Comparison of ENCODE assay signal across 8 cellular contexts in the genomic region with DNA sequence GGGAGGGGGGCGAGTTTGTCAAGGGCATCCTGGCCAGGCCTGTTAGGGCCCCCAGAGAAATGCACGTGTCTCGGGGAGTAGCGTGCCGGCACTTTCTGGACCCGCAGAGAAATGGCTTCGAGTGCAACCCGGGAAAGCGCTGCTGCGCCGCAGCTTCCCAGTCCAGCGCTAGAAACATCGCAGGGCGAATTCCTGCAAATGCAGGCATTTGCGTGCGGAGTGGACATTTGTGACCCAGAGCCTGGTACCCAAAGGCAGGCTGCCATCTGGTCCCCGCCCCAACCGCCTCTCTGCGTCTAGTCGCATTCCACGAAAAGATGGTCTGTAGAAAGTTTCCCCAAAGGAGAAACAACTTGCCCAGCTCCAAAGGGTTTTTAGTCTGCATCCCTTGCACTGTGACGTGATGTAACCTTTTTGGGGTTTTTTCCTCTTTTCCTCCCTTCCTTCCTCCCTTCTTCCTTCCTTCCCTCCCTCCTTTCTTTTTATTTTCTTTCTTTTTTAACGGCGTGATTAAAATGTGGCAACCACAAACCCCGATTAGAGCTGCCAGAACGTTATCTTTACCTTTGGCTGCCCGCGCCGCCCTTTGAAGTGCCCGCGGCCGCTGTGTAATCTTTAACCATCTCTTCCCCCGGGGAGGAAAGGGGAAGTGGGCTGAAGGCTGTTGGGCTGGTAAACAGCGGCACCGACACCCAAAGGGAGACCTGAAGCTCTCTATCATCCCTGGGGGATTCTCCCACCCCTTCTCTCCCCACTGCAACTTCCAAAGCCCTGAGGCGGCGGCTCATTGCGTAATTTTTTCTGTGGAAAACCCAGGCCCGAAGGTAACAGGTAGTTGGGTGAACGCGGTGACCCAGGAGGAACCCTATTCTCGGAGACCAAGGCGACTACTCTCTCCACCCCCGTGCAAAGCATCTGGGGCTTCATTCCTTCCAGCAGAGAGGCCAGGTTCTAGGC. TPM values are rescaled to one million over a fixed set of nuclear protein-coding genes. Genes with fewer than 3 reads are reported as not detected.
DNase-seq lines count a peak whose midpoint lies in the region; ATAC-seq and TF ChIP-seq lines count a peak whose summit lies in the region.

No MANE protein-coding gene starts in this region.

- peaks cover 10% of the 10 kb centered on the region for H3K9me3 Mint-ChIP-seq in activated CD4-positive, alpha-beta T cell treated with anti-CD3 and anti-CD28 coated beads, Interleukin-2, amount 10 ng/mL, durations not matched to agents 24 days and 14 days
- peaks cover 9% of the 10 kb centered on the region for H3K9me3 Mint-ChIP-seq in activated CD8-positive, alpha-beta T cell treated with anti-CD3 and anti-CD28 coated beads, Interleukin-2, amount 10 ng/mL, durations not matched to agents 7 days and 5 days (ENCODE audit: insufficient read depth)

- H3K36me3 Mint-ChIP-seq in activated CD4-positive, alpha-beta T cell treated with anti-CD3 and anti-CD28 coated beads, Interleukin-2, amount 10 ng/mL, durations not matched to agents 24 days and 14 days (ENCODE audit: low read depth): peaks cover 2% of the 10 kb centered on the region
- H3K36me3 Mint-ChIP-seq in activated CD8-positive, alpha-beta T cell treated with anti-CD3 and anti-CD28 coated beads, Interleukin-2, amount 10 ng/mL, durations not matched to agents 7 days and 5 days (ENCODE audit: low read depth): no peaks in the 10 kb centered on the region

- peak overlapping the region; percentile 80 for H3K4me3 ChIP-seq in iPS-20b (ENCODE audit: low read length)
- H3K4me3 ChIP-seq in smooth muscle cell: peak overlapping the region; percentile 57

- H3K36me3 ChIP-seq in iPS-20b (ENCODE audit: insufficient read depth, low read depth, low read length) (no peaks in the 10 kb centered on the region), smooth muscle cell (ENCODE audit: low read depth) (no peaks in the 10 kb centered on the region)

- H3K27me3 ChIP-seq in iPS-20b (ENCODE audit: insufficient read depth, low read length) (peaks cover 74% of the 10 kb centered on the region), smooth muscle cell (ENCODE audit: low read depth) (peaks cover 68% of the 10 kb centered on the region)

- H3K4me1 ChIP-seq in iPS-20b (ENCODE audit: insufficient read depth, low read length) (no peaks in the 10 kb centered on the region; the same call in 1 of the 2 replicates), smooth muscle cell (ENCODE audit: low read depth) (peaks cover 13% of the 10 kb centered on the region)

- peak; percentile 74 for ATAC-seq in HG03139 (IDR thresholded peaks at IDR 0.05; ENCODE audit: unreplicated experiment)
- ATAC-seq in activated CD8-positive, alpha-beta T cell treated with anti-CD3 and anti-CD28 coated beads, Interleukin-2, amount 10 ng/mL, durations not matched to agents 7 days and 5 days: no peak
- ATAC-seq in GM21390 (IDR thresholded peaks at IDR 0.05; ENCODE audit: unreplicated experiment): no peak
- no peak for ATAC-seq in GM18519 (IDR thresholded peaks at IDR 0.05; ENCODE audit: low FRiP score, unreplicated experiment)

- no peak overlapping the region for H3K9ac ChIP-seq in iPS-20b (ENCODE audit: low read depth, low read length)
- H3K9ac ChIP-seq in smooth muscle cell (ENCODE audit: low read depth): no peak overlapping the region

- H3K4me2 ChIP-seq in smooth muscle cell: peak overlapping the region; percentile 92

- H3F3A ChIP-seq in smooth muscle cell (ENCODE audit: low read depth): no peaks in the 10 kb centered on the region

- POLR2A ChIA-PET in activated CD8-positive, alpha-beta T cell treated with anti-CD3 and anti-CD28 coated beads, Interleukin-2, amount 10 ng/mL, durations not matched to agents 7 days and 5 days (lab: Charles Lee): no interaction called here

- CTCF ChIA-PET in activated CD8-positive, alpha-beta T cell treated with anti-CD3 and anti-CD28 coated beads, Interleukin-2, amount 10 ng/mL, durations not matched to agents 7 days and 5 days (lab: Charles Lee): interaction anchor here (0.6 kb wide), 1 partner anchor 407 kb away, joined by 3 read pairs; no protein-coding TSS in a partner anchor

- WGBS in smooth muscle cell (ENCODE audit: low lambda C conversion rate): 3% methylated on average over 44 of the region's 44 CpGs

- H3K27me3 Mint-ChIP-seq in activated CD4-positive, alpha-beta T cell treated with anti-CD3 and anti-CD28 coated beads, Interleukin-2, amount 10 ng/mL, durations not matched to agents 24 days and 14 days: peaks cover 66% of the 10 kb centered on the region
- peaks cover 66% of the 10 kb centered on the region for H3K27me3 Mint-ChIP-seq in activated CD8-positive, alpha-beta T cell treated with anti-CD3 and anti-CD28 coated beads, Interleukin-2, amount 10 ng/mL, durations not matched to agents 7 days and 5 days (ENCODE audit: low read depth)

- H3K79me2 ChIP-seq in smooth muscle cell (ENCODE audit: low read depth): no peaks in the 10 kb centered on the region

- peaks cover 11% of the 10 kb centered on the region for H3K9me3 ChIP-seq in iPS-20b (ENCODE audit: insufficient read depth, low read depth, low read length)
- no peaks in the 10 kb centered on the region for H3K9me3 ChIP-seq in smooth muscle cell (replicated peaks; ENCODE audit: low read depth)

- no peak overlapping the region for H3K27ac Mint-ChIP-seq in activated CD4-positive, alpha-beta T cell treated with anti-CD3 and anti-CD28 coated beads, Interleukin-2, amount 10 ng/mL, durations not matched to agents 24 days and 14 days
- no peak overlapping the region for H3K27ac Mint-ChIP-seq in activated CD8-positive, alpha-beta T cell treated with anti-CD3 and anti-CD28 coated beads, Interleukin-2, amount 10 ng/mL, durations not matched to agents 7 days and 5 days

- no peak for DNase-seq in activated CD4-positive, alpha-beta T cell treated with anti-CD3 and anti-CD28 coated beads, Interleukin-2, amount 10 ng/mL, durations not matched to agents 24 days and 14 days
- no peak for DNase-seq in activated CD4-positive, alpha-beta T cell treated with anti-CD3 and anti-CD28 coated beads for 4 hours
- peak; percentile 25 for DNase-seq in activated CD8-positive, alpha-beta T cell treated with anti-CD3 and anti-CD28 coated beads, Interleukin-2, amount 10 ng/mL, durations not matched to agents 7 days and 5 days
- no peak for DNase-seq in smooth muscle cell (lab: John Stamatoyannopoulos, UW; ENCODE audit: unreplicated experiment)

- intact Hi-C loops in activated CD4-positive, alpha-beta T cell treated with anti-CD3 and anti-CD28 coated beads, Interleukin-2, amount 10 ng/mL, durations not matched to agents 24 days and 14 days (cut with micrococcal nuclease): no loop called here

- H3K27ac ChIP-seq in iPS-20b (ENCODE audit: low read length) (no peak overlapping the region), smooth muscle cell (ENCODE audit: low read depth) (no peak overlapping the region)

- no peaks in the 10 kb centered on the region for H4K20me1 ChIP-seq in smooth muscle cell (ENCODE audit: low read depth)

- TF ChIP-seq CTCF in smooth muscle cell (IDR thresholded peaks at IDR 0.05; ENCODE audit: borderline replicate concordance, insufficient read depth, poor library complexity, severe bottlenecking): no peak

- H3K4me3 Mint-ChIP-seq in activated CD4-positive, alpha-beta T cell treated with anti-CD3 and anti-CD28 coated beads, Interleukin-2, amount 10 ng/mL, durations not matched to agents 24 days and 14 days: peak overlapping the region; percentile 73
- H3K4me3 Mint-ChIP-seq in activated CD8-positive, alpha-beta T cell treated with anti-CD3 and anti-CD28 coated beads, Interleukin-2, amount 10 ng/mL, durations not matched to agents 7 days and 5 days: peak overlapping the region; percentile 39

- H2AFZ ChIP-seq in smooth muscle cell (ENCODE audit: low read depth): no peak overlapping the region

- H3K4me1 Mint-ChIP-seq in activated CD4-positive, alpha-beta T cell treated with anti-CD3 and anti-CD28 coated beads, Interleukin-2, amount 10 ng/mL, durations not matched to agents 24 days and 14 days: peaks cover 15% of the 10 kb centered on the region
- peaks cover 23% of the 10 kb centered on the region for H3K4me1 Mint-ChIP-seq in activated CD8-positive, alpha-beta T cell treated with anti-CD3 and anti-CD28 coated beads, Interleukin-2, amount 10 ng/mL, durations not matched to agents 7 days and 5 days (ENCODE audit: low read depth)

RNA-seq across cellular contexts. Expression of gene LGR5, which starts 1.1 kb away (rescaled TPM):
- total RNA-seq in activated CD4-positive, alpha-beta T cell treated with anti-CD3 and anti-CD28 coated beads, Interleukin-2, amount 10 ng/mL, durations not matched to agents 24 days and 14 days: not detected in 2 replicates
- total RNA-seq in activated CD8-positive, alpha-beta T cell treated with anti-CD3 and anti-CD28 coated beads, Interleukin-2, amount 10 ng/mL, durations not matched to agents 7 days and 5 days: not detected
- total RNA-seq in smooth muscle cell: 0.54 and 0.58 TPM in 2 replicates
- 0.20 and 0.30 TPM in 2 replicates for polyA plus RNA-seq in smooth muscle cell
